8 cellular contexts compared by ENCODE assay signal in the genomic region with DNA sequence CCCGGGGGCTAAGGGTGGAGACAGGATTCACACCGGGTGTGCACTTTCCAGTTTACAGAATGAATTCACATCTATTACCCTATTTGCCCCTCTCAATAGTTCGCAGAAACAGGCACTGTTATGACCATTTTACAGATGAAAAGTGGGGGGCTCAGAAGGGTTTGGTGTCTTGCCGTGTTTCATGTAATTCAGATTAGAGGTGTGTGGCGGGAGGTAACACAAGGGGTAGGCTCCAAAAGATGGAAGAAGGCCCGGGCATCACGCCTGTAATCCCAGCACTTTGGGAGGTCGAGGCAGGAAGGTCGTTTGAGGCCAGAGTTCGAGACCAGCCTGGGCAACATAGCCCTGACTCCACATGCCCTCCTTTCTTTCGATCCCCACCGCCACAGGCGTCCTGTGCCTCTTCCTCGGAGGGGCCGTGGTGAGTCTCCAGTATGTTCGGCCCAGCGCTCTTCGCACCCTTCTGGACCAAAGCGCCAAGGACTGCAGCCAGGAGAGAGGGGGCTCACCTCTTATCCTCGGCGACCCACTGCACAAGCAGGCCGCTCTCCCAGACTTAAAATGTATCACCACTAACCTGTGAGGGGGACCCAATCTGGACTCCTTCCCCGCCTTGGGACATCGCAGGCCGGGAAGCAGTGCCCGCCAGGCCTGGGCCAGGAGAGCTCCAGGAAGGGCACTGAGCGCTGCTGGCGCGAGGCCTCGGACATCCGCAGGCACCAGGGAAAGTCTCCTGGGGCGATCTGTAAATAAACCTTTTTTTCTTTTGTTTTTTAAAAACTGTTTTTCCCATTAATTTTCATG.
DNase-seq lines count a peak whose midpoint lies in the region; ATAC-seq and TF ChIP-seq lines count a peak whose summit lies in the region.

No MANE protein-coding gene starts in this region.

- H3K27ac ChIP-seq in RWPE2 (ENCODE audit: poor library complexity, severe bottlenecking), result no peak overlapping the region
- H3K27ac ChIP-seq in iPS-18a (ENCODE audit: low read length), result no peak overlapping the region

- H3K9ac ChIP-seq in iPS-18a (ENCODE audit: low read length), result no peak overlapping the region

- peaks cover 11% of the 10 kb centered on the region for H3K4me1 ChIP-seq in RWPE2 (ENCODE audit: insufficient read depth, poor library complexity, severe bottlenecking)
- peaks cover 11% of the 10 kb centered on the region for H3K4me1 ChIP-seq in iPS-18a (ENCODE audit: control insufficient read depth, low read depth, low read length)

- H3K27me3 ChIP-seq in RWPE2 (ENCODE audit: insufficient read depth, poor library complexity, severe bottlenecking) (peaks cover 53% of the 10 kb centered on the region), iPS-18a (ENCODE audit: control insufficient read depth, insufficient read depth, low read length) (peaks cover 82% of the 10 kb centered on the region)

- no peaks in the 10 kb centered on the region for H3K36me3 ChIP-seq in RWPE2 (ENCODE audit: low read depth)
- no peaks in the 10 kb centered on the region for H3K36me3 ChIP-seq in iPS-18a (ENCODE audit: control insufficient read depth, low read depth, low read length)

- ATAC-seq in GM21576 (IDR thresholded peaks at IDR 0.05; ENCODE audit: unreplicated experiment), result peak; percentile 9
- no peak; the same call in 2 of the 3 replicates for ATAC-seq in RWPE2 (ENCODE audit: low read depth)
- ATAC-seq in stimulated activated naive CD8-positive, alpha-beta T cell treated with anti-CD3 and anti-CD28 coated beads, Interleukin-15, Interleukin-2, amounts not matched to agents 100 U/mL and 50 U/mL, for 24 hours, result peak; percentile 12
- no peak for ATAC-seq in GM21619 (IDR thresholded peaks at IDR 0.05; ENCODE audit: unreplicated experiment)

- H3K9me3 ChIP-seq in RWPE2 (ENCODE audit: severe bottlenecking) (no peaks in the 10 kb centered on the region), iPS-18a (ENCODE audit: control insufficient read depth, low read depth, low read length) (no peaks in the 10 kb centered on the region)

- DNase-seq in RWPE2 (ENCODE audit: low spot score), result peak; percentile 47
- no peak for DNase-seq in stimulated activated naive CD8-positive, alpha-beta T cell treated with anti-CD3 and anti-CD28 coated beads, Interleukin-15, Interleukin-2, amounts not matched to agents 100 U/mL and 50 U/mL, for 24 hours
- DNase-seq in cortex of kidney (lab: John Stamatoyannopoulos, UW), result no peak
- DNase-seq in HPDE6-E6E7 (ENCODE audit: extremely low spot score), result no peak
- DNase-seq in AG08395 (ENCODE audit: low spot score), result no peak

- H3K4me3 ChIP-seq in RWPE2 (ENCODE audit: severe bottlenecking), result no peak overlapping the region
- peak overlapping the region; percentile 31 for H3K4me3 ChIP-seq in iPS-18a (ENCODE audit: low read length)

- TF ChIP-seq CTCF in RWPE2 (IDR thresholded peaks at IDR 0.05; ENCODE audit: poor library complexity, severe bottlenecking), result no peak

Comparison
In these comparisons a context has a peak if more than half of its experiments do, and no peak if none do; other contexts are left out.
1. ATAC-seq: peak in GM21576 (single experiment) and stimulated activated naive CD8-positive, alpha-beta T cell treated with anti-CD3 and anti-CD28 coated beads, Interleukin-15, Interleukin-2, amounts not matched to agents 100 U/mL and 50 U/mL, for 24 hours (single experiment); none in RWPE2 (single experiment) and GM21619 (single experiment).